In genomic region chr7:10973061-10973941, GRCh38 we compare ENCODE assay signal across 8 cellular contexts. TPM values are rescaled to one million over a fixed set of nuclear protein-coding genes. Genes with fewer than 3 reads are reported as not detected.
DNase-seq lines count a peak whose midpoint lies in the region; ATAC-seq and TF ChIP-seq lines count a peak whose summit lies in the region.

TSS of gene PHF14 (plus strand) at chr7:10973872. CDS start at chr7:10974324, 452 bp downstream.

- WGBS in prostate gland: 16% methylated on average over 39 of the region's 39 CpGs
- WGBS in urinary bladder: 15% methylated on average over 39 of the region's 39 CpGs

- no peaks in the 10 kb centered on the region for H3K4me1 ChIP-seq in prostate gland (replicated peaks)
- H3K4me1 ChIP-seq in urinary bladder (ENCODE audit: insufficient read depth): no peaks in the 10 kb centered on the region

- H3K27ac ChIP-seq in angular gyrus (ENCODE audit: low read depth, low read length): peak within 1 kb of the TSS; percentile 86
- H3K27ac ChIP-seq in prostate gland: peak within 1 kb of the TSS; percentile 79 to 85
- H3K27ac ChIP-seq in urinary bladder (ENCODE audit: low read depth): peak within 1 kb of the TSS; percentile 57

- ATAC-seq in GM18498 (IDR thresholded peaks at IDR 0.05; ENCODE audit: unreplicated experiment) (peak; percentile 97), HG02938 (IDR thresholded peaks at IDR 0.05; ENCODE audit: unreplicated experiment) (peak; percentile 94), left ventricle myocardium superior (peak; percentile 100)

- H3K27me3 ChIP-seq in prostate gland (replicated peaks; ENCODE audit: insufficient read depth): no peaks in the 10 kb centered on the region

- DNase-seq in NCI-H187 (lab: John Stamatoyannopoulos, UW): peak; percentile 93 to 95
- DNase-seq in T-helper 2 cell: peak; percentile 81 to 99 (median 93)
- peak; percentile 99 for DNase-seq in left ventricle myocardium superior
- peak; percentile 96 for DNase-seq in prostate gland (ENCODE audit: low spot score)

- H3K36me3 ChIP-seq in prostate gland (no peaks in the 10 kb centered on the region), urinary bladder (ENCODE audit: insufficient read depth) (no peaks in the 10 kb centered on the region)

- TF ChIP-seq CTCF in prostate gland (IDR thresholded peaks at IDR 0.05): no peak

- H3K9me3 ChIP-seq in prostate gland: no peaks in the 10 kb centered on the region

- intact Hi-C loops in left ventricle myocardium superior (cut with micrococcal nuclease): no loop called here
- intact Hi-C loops in prostate gland (cut with DNase I): loop anchor here (2.0 kb wide), 1 partner anchor 32 kb away; a partner anchor contains a TSS

- H3K4me3 ChIP-seq in prostate gland (peak within 1 kb of the TSS; percentile 71 to 80), urinary bladder (ENCODE audit: low read depth, low read length) (peak within 1 kb of the TSS; percentile 75)

- TF ChIP-seq POLR2A in prostate gland (IDR thresholded peaks at IDR 0.05): peak; percentile 77

RNA-seq across cellular contexts. Expression of gene PHF14, which starts in this region (rescaled TPM):
- total RNA-seq in left ventricle myocardium superior: 16.4 TPM
- total RNA-seq in prostate gland: 10 to 100 TPM; 25.1 to 25.7 TPM
- total RNA-seq in urinary bladder: 169 TPM
- polyA plus RNA-seq in urinary bladder: 17.4 TPM

Comparison
In these comparisons a context has a peak if more than half of its experiments do, and no peak if none do; other contexts are left out.
1. Peak in every context shown above with its lines: DNase-seq, ATAC-seq, H3K4me3 ChIP-seq and H3K27ac ChIP-seq.